In the genomic region with DNA sequence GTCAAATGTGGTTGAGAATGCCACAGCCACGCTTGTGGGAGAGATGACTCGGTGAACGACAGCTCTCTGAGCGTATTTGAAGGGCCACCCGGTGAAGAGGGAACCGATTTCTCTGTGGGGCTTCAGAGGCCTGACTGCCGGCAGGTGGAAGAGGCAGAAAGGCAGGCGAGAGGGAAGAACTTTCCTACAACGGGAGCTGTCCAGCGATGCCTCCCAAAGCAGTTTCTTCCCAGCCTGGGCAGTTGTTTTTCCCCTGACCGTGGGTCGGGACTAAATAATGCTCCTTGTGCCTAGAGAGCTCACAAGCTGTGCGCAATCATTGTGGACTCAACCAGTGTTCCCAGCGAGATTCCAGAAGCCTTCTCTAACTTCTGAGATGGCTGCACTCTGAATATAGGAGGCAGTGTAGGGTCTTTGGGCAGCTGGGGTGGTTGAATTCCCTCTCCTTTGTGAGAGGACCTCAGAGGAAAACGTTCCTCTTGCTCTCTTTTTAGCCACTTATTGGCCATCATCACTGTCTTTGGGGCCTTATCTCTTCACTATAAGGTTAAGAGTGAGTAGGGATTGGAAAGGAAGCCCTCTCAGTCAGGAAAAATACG, we compare ENCODE assay signal across 8 cellular contexts. TPM values are rescaled to one million over a fixed set of nuclear protein-coding genes. Genes with fewer than 3 reads are reported as not detected.
DNase-seq lines count a peak whose midpoint lies in the region; ATAC-seq and TF ChIP-seq lines count a peak whose summit lies in the region.

No MANE protein-coding gene starts in this region.

- peak overlapping the region; percentile 92 for H3K27ac ChIP-seq in psoas muscle

- ATAC-seq in GM18508 (IDR thresholded peaks at IDR 0.05; ENCODE audit: insufficient read depth, unreplicated experiment) = peak; percentile 4
- ATAC-seq in psoas muscle = peak in 1 of 4 donors; percentile 23
- no peak for ATAC-seq in HG03097 (IDR thresholded peaks at IDR 0.05; ENCODE audit: low FRiP score, unreplicated experiment)
- ATAC-seq in GM21515 (IDR thresholded peaks at IDR 0.05; ENCODE audit: unreplicated experiment) = no peak

- peaks cover 14% of the 10 kb centered on the region for H3K4me1 ChIP-seq in psoas muscle

- no peaks in the 10 kb centered on the region for H3K9me3 ChIP-seq in psoas muscle

- TF ChIP-seq CTCF in AG09309 (IDR thresholded peaks at IDR 0.05; ENCODE audit: control insufficient read depth, insufficient read depth, low read depth, low read length, missing control alignments) = no peak
- no peak for TF ChIP-seq CTCF in LNCaP clone FGC (IDR thresholded peaks at IDR 0.05; ENCODE audit: control insufficient read depth, extremely low read depth, insufficient read depth)
- TF ChIP-seq CTCF in psoas muscle (IDR thresholded peaks at IDR 0.05) = no peak

- 6 to 8% (median 7%) methylated on average over 16 of the region's 16 CpGs for WGBS in psoas muscle, 3 donors

- H3K4me3 ChIP-seq in AG09309 (ENCODE audit: control insufficient read depth, low read depth, low read length) (peak overlapping the region; percentile 76), LNCaP clone FGC (ENCODE audit: low read depth, low read length) (peak overlapping the region; percentile 78), psoas muscle (peak overlapping the region; percentile 92)

- DNase-seq in AG09309 (ENCODE audit: low read depth) = no peak
- no peak for DNase-seq in LNCaP clone FGC (ENCODE audit: low read depth)
- DNase-seq in amniotic epithelial cell (ENCODE audit: low read depth) = peak; percentile 56
- DNase-seq in hepatic stellate cell (ENCODE audit: low spot score) = peak; percentile 55
- DNase-seq in psoas muscle = no peak

- H3K36me3 ChIP-seq in psoas muscle (ENCODE audit: insufficient read depth in 1 of 2, low read depth in 1 of 2) = no peaks in the 10 kb centered on the region

- intact Hi-C loops in psoas muscle (cut with DNase I) = no loop called here

- no peaks in the 10 kb centered on the region for H3K27me3 ChIP-seq in psoas muscle (ENCODE audit: insufficient read depth in 3 of 3, low read length in 2 of 3)

RNA-seq across cellular contexts. Expression of a gene that starts 0.7 kb away (rescaled TPM):
- total RNA-seq in psoas muscle = 10 to 100 TPM; 11.3 to 19.5 (median 15.9) TPM
- polyA plus RNA-seq in psoas muscle = 10 to 100 TPM; 13.4 to 27.7 (median 23.4) TPM

Comparison
In these comparisons a context has a peak if more than half of its experiments do, and no peak if none do; other contexts are left out.
1. DNase-seq: peak in amniotic epithelial cell (single experiment) and hepatic stellate cell (single experiment); none in AG09309 (single experiment), LNCaP clone FGC (single experiment) and psoas muscle (0 of 2).
2. Peak in every context shown above with its lines, with median percentiles within 50 percentile points of each other: H3K4me3 ChIP-seq.